22 cellular contexts compared by ENCODE assay signal in the genomic region with DNA sequence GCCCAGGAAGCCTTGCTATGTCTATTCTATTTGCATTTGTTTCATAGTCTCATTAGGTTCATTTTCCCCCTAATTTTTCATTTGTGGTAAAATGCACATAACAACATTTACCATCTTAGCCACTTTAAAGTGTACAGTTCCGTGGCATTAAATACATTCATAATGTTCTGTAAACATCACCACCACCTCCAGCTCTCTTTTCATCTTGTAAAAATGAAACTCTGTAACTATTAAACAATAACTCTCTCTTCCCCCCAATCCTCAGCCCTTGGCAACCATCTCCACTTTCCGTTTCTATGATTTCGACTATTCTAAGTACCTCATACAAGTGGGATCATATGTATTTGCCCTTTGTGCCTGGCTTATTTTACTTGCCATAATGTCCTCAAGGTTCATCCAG.
"Had no signal": no experiment of that assay in that cellular context is flagged by ENCODE, and none has a peak within 500 bp of the region (broad histone marks: within the 10 kb centered on the region; RNA-seq: fewer than 3 reads in every experiment).

No MANE protein-coding gene starts in this region.

- ATAC-seq: activated CD8-positive, alpha-beta memory T cell treated with anti-CD3 and anti-CD28 coated beads, Interleukin-2, amount 10 ng/mL, durations not matched to agents 7 days and 5 days; activated naive CD8-positive, alpha-beta T cell treated with anti-CD3 and anti-CD28 coated beads, Interleukin-2, amount 50 U/mL, for 24 hours; body of pancreas; T-helper 17 cell had no signal

- DNase-seq: activated B cell treated with CpG ODN at 0.5 μM for 24 hours; activated CD4-positive, alpha-beta T cell treated with anti-CD3 and anti-CD28 coated beads for 1 hour; activated CD4-positive, alpha-beta T cell treated with anti-CD3 and anti-CD28 coated beads, Interleukin-2, amount 10 ng/mL, durations not matched to agents 24 days and 14 days; activated CD4-positive, alpha-beta T cell treated with anti-CD3 and anti-CD28 coated beads, Interleukin-2, amount 50 U/mL, for 48 hours; activated CD8-positive, alpha-beta memory T cell treated with anti-CD3 and anti-CD28 coated beads, Interleukin-2, amount 10 ng/mL, durations not matched to agents 7 days and 5 days; activated effector memory CD4-positive, alpha-beta T cell treated with Interleukin-2 at 50 U/mL for 16 hours; activated naive CD4-positive, alpha-beta T cell; activated naive CD8-positive, alpha-beta T cell treated with anti-CD3 and anti-CD28 coated beads, Interleukin-2, amount 50 U/mL, for 24 hours; activated T-cell treated with anti-CD3 and anti-CD28 coated beads, Interleukin-2, amount 50 U/mL, for 24 hours; amniotic stem cell; body of pancreas; central memory CD4-positive, alpha-beta T cell; Kasumi-1; NCI-H1048; NCI-H1436 treated with DMSO at 0.1 percent for 48 hours; NCI-H1930; NCI-H446; NCI-H524 treated with DMSO at 0.1 percent for 48 hours; NCI-H82; SIG-M5; T-helper 17 cell; T-helper 9 cell had no signal
